Comparison of ENCODE assay signal across 8 cellular contexts in genomic region chr2:70948350-70949003, GRCh38. TPM values are rescaled to one million over a fixed set of nuclear protein-coding genes. Genes with fewer than 3 reads are reported as not detected.
DNase-seq lines count a peak whose midpoint lies in the region; ATAC-seq and TF ChIP-seq lines count a peak whose summit lies in the region.

No MANE protein-coding gene starts in this region.

- DNase-seq in GDM1 (lab: John Stamatoyannopoulos, UW) = peak; percentile 50
- DNase-seq in NCI-H1930 (lab: John Stamatoyannopoulos, UW) = peak; percentile 32 to 62
- DNase-seq in breast epithelium (ENCODE audit: low spot score in 2 of 2) = peak; percentile 56 to 80
- DNase-seq in islet precursor cell = peak; percentile 89
- peak; percentile 55 to 84 (median 77) for DNase-seq in stimulated activated CD4-positive, alpha-beta T cell treated with anti-CD3 and anti-CD28 coated beads, Interleukin-12 subunit alpha, Interleukin-12 subunit beta, amount 100 ng/mL, for 48 hours (ENCODE audit: low read depth in 2 of 3, low spot score in 1 of 3)
- DNase-seq in OCI-M2 (lab: John Stamatoyannopoulos, UW; ENCODE audit: unreplicated experiment) = no peak

- H3K9me3 ChIP-seq in breast epithelium = no peaks in the 10 kb centered on the region

- H3K27me3 ChIP-seq in breast epithelium = no peaks in the 10 kb centered on the region

- TF ChIP-seq POLR2A in breast epithelium (IDR thresholded peaks at IDR 0.05) = no peak

- intact Hi-C loops in breast epithelium (cut with DNase I; ENCODE audit: low total_unique reads) = no loop called here

- H3K36me3 ChIP-seq in breast epithelium = no peaks in the 10 kb centered on the region

- ATAC-seq in HG02763 (IDR thresholded peaks at IDR 0.05; ENCODE audit: unreplicated experiment) = peak; percentile 73

- H3K4me3 ChIP-seq in breast epithelium = peak overlapping the region; percentile 32 to 58 (median 42)

- TF ChIP-seq CTCF in VCaP (conservative IDR thresholded peaks at IDR 0.05) = peak; percentile 93
- peak; percentile 29 to 87 (median 76) for TF ChIP-seq CTCF in breast epithelium (IDR thresholded peaks at IDR 0.05)

- no peaks in the 10 kb centered on the region for H3K4me1 ChIP-seq in breast epithelium

- H3K27ac ChIP-seq in VCaP (no peak overlapping the region), breast epithelium (no peak overlapping the region)

RNA-seq across cellular contexts. Expression of gene ATP6V1B1, which starts 12.8 kb away (rescaled TPM):
- 10 to 100 TPM in 1 of 3 donors, 1 to 10 TPM in 2; 1.8 to 38.2 (median 4.6) TPM for total RNA-seq in breast epithelium

RNA-seq across cellular contexts. Expression of gene ANKRD53, which starts 30.0 kb away (rescaled TPM):
- total RNA-seq in breast epithelium = 1 to 10 TPM; 2.8 to 4.9 (median 3.2) TPM

RNA-seq across cellular contexts. Expression of gene TEX261, which starts 46.2 kb away (rescaled TPM):
- 10 to 100 TPM; 39.5 to 48.8 (median 40.0) TPM for total RNA-seq in breast epithelium

RNA-seq across cellular contexts. Expression of gene VAX2, which starts 48.1 kb away (rescaled TPM):
- 1 to 10 TPM; 1.3 to 5.1 (median 4.6) TPM for total RNA-seq in breast epithelium
